Comparison of ENCODE assay signal across 11 cellular contexts in the genomic region with DNA sequence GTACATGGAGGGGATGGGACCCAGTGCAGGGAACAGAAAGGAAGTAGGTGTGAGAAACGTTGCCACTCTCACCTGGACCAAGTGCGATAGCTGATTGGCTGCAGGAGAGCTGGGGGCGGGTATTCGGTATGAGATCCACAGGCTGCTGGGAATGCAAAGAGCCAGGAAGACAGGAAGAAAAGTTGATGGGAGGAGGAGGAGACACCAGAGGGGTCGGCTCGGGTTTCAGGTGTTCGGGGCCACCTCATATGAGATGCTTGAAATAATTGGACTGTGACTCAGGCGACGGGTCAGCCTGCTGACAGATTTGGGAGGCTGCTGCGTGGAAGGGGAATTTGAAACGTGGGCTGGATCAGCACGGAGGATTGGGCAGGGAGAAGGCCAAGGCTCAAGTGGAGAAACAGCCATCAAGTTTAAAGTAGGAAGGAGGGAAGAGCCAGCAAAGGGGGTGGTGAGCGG.
DNase-seq lines count a peak whose midpoint lies in the region; ATAC-seq and TF ChIP-seq lines count a peak whose summit lies in the region.
"Had no signal": no experiment of that assay in that cellular context is flagged by ENCODE, and none has a peak within 500 bp of the region (broad histone marks: within the 10 kb centered on the region; RNA-seq: fewer than 3 reads in every experiment).

No MANE protein-coding gene starts in this region.

- H3K18ac ChIP-seq in neuronal stem cell (ENCODE audit: low read length), result no peak overlapping the region

- TF ChIP-seq CTCF in choroid plexus epithelial cell (conservative IDR thresholded peaks at IDR 0.05; ENCODE audit: low read depth, low read length), result no peak
- TF ChIP-seq CTCF in upper lobe of right lung (IDR thresholded peaks at IDR 0.05), result no peak

- H2BK120ac ChIP-seq in neuronal stem cell (ENCODE audit: low read depth, low read length), result no peak overlapping the region

- no peaks in the 10 kb centered on the region for H3K27me3 ChIP-seq in neuronal stem cell (ENCODE audit: control insufficient read depth in 3 of 3, insufficient read depth in 3 of 3, low read depth in 1 of 3, low read length in 3 of 3)
- H3K27me3 ChIP-seq in upper lobe of right lung, result no peaks in the 10 kb centered on the region
- H3K27me3 ChIP-seq: tibial nerve had no signal

- no peak overlapping the region for H3K4me2 ChIP-seq in neuronal stem cell (ENCODE audit: insufficient read depth, low read length, poor library complexity, severe bottlenecking)

- no peak overlapping the region for H2BK12ac ChIP-seq in neuronal stem cell (ENCODE audit: low read length)

- H2AK5ac ChIP-seq in neuronal stem cell (ENCODE audit: low read depth, low read length), result no peak overlapping the region

- H3K4me3 ChIP-seq in choroid plexus epithelial cell (ENCODE audit: low read depth, low read length) (no peak overlapping the region), neuronal stem cell (ENCODE audit: low read length in 2 of 2) (no peak overlapping the region), upper lobe of right lung (no peak overlapping the region)
- H3K4me3 ChIP-seq: tibial nerve had no signal

- H3K36me3 ChIP-seq in neuronal stem cell (replicated peaks in 1 of 2; ENCODE audit: control insufficient read depth in 2 of 2, insufficient read depth in 2 of 2, low read length in 2 of 2) (peaks cover 4 to 29% of the 10 kb centered on the region in 2 donors), upper lobe of right lung (peaks cover 28% of the 10 kb centered on the region)

- no peak overlapping the region for H3K23ac ChIP-seq in neuronal stem cell (ENCODE audit: low read depth, low read length, poor library complexity)

- no peak overlapping the region for H2AFZ ChIP-seq in neuronal stem cell (ENCODE audit: low read length)

- no peak overlapping the region for H4K91ac ChIP-seq in neuronal stem cell (ENCODE audit: low read depth, low read length, poor library complexity)

- H3K27ac ChIP-seq in neuronal stem cell (replicated peaks; ENCODE audit: low read length) (peak overlapping the region; percentile 42), upper lobe of right lung (no peak overlapping the region)
- H3K27ac ChIP-seq: tibial nerve had no signal

- H4K8ac ChIP-seq in neuronal stem cell (ENCODE audit: low read depth, low read length), result no peak overlapping the region

- no peaks in the 10 kb centered on the region for H3K79me1 ChIP-seq in neuronal stem cell (ENCODE audit: low read depth, low read length)

- H3K9me3 ChIP-seq in neuronal stem cell (replicated peaks in 1 of 2; ENCODE audit: control insufficient read depth in 2 of 2, insufficient read depth in 1 of 2, low read depth in 1 of 2, low read length in 2 of 2) (no peaks in the 10 kb centered on the region), upper lobe of right lung (no peaks in the 10 kb centered on the region)
- H3K9me3 ChIP-seq: tibial nerve had no signal

- H3K4ac ChIP-seq in neuronal stem cell (ENCODE audit: low read length), result no peak overlapping the region

- no peak overlapping the region for H2BK15ac ChIP-seq in neuronal stem cell (ENCODE audit: low read length)

- no peak overlapping the region for H3K9ac ChIP-seq in neuronal stem cell (ENCODE audit: low read depth, low read length, poor library complexity)

- no peak overlapping the region for H2BK5ac ChIP-seq in neuronal stem cell (ENCODE audit: low read length)

- intact Hi-C loops in upper lobe of right lung (cut with DNase I), result no loop called here

- H3K4me1 ChIP-seq in neuronal stem cell (ENCODE audit: control insufficient read depth in 2 of 2, insufficient read depth in 1 of 2, low read depth in 1 of 2, low read length in 2 of 2), result peaks cover 0 to 12% of the 10 kb centered on the region in 2 donors
- H3K4me1 ChIP-seq in upper lobe of right lung, result no peaks in the 10 kb centered on the region
- H3K4me1 ChIP-seq: tibial nerve had no signal

- peak; percentile 72 for DNase-seq in GM03348 (ENCODE audit: low spot score)
- peak; percentile 93 for DNase-seq in M059J (ENCODE audit: low read depth)
- DNase-seq in choroid plexus epithelial cell (ENCODE audit: low read depth), result peak; percentile 82
- peak; percentile 18 for DNase-seq in neuronal stem cell (ENCODE audit: low spot score)
- no peak for DNase-seq in mucosa of gallbladder (ENCODE audit: low spot score)
- no peak for DNase-seq in upper lobe of right lung
- DNase-seq: activated effector memory CD4-positive, alpha-beta T cell treated with anti-CD3 and anti-CD28 coated beads, Interleukin-2, amount 50 U/mL, for 16 hours; NCI-H1092 treated with DMSO at 0.1 percent for 48 hours had no signal

- ATAC-seq in GM21825 (IDR thresholded peaks at IDR 0.05; ENCODE audit: unreplicated experiment), result no peak
- no peak for ATAC-seq in upper lobe of right lung
- ATAC-seq in HG03460 (IDR thresholded peaks at IDR 0.05; ENCODE audit: unreplicated experiment), result no peak

- H3K14ac ChIP-seq in neuronal stem cell (ENCODE audit: low read length), result no peak overlapping the region

- WGBS in neuronal stem cell (ENCODE audit: extremely low coverage in 2 of 2, insufficient read length in 2 of 2, insufficient replicate concordance in 1 of 2), 2 donors, result no CpG with 5 or more reads among the region's 13 CpGs

Comparison
In these comparisons a context has a peak if more than half of its experiments do, and no peak if none do; other contexts are left out.
1. DNase-seq: peak in GM03348 (single experiment), M059J (single experiment), choroid plexus epithelial cell (single experiment) and neuronal stem cell (single experiment); none in mucosa of gallbladder (single experiment) and upper lobe of right lung (single experiment).